ENCODE assay signal across 10 cellular contexts in the genomic region with DNA sequence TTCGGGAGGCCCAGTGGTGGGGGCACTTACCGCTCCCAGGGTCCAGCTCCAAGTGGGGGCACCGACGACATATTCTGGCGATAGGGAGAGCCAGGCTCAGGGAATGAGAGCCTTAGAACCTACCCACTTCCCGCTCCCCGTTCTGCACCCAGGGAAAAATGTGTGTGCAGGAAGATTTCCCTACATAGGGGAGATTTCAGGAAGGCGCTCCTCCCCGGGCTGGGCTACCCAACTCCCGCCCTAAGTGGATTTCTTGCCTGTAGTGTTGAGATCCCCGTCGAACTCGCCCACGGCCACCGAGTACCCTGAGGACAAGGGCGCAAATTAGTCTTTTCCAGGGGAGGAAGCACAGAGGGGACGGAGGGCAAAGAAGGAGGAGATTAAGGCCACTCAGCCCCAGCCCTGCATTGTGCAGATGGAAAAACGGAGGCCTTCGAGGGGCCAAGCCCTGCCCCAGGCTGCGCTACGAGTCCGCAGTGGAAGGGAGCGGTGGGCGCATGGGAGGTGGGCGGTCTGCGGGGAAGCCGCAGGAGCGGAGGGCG. TPM values are rescaled to one million over a fixed set of nuclear protein-coding genes. Genes with fewer than 3 reads are reported as not detected.
A peak's percentile ranks its signal among the peaks of the same experiment; 100 is the strongest.
DNase-seq lines count a peak whose midpoint lies in the region; ATAC-seq and TF ChIP-seq lines count a peak whose summit lies in the region.
"Had no signal": no experiment of that assay in that cellular context is flagged by ENCODE, and none has a peak within 500 bp of the region (broad histone marks: within the 10 kb centered on the region; RNA-seq: fewer than 3 reads in every experiment).

No MANE protein-coding gene starts in this region.

- H3K9me3 Mint-ChIP-seq in WTC11: no peaks in the 10 kb centered on the region

- TF ChIP-seq EP300 in suprapubic skin (IDR thresholded peaks at IDR 0.05): no peak

- H3K27ac Mint-ChIP-seq in WTC11: no peak overlapping the region

- H3K27ac ChIP-seq in iPS-18a (ENCODE audit: low read length) (no peak overlapping the region), suprapubic skin (no peak overlapping the region)

- CTCF ChIA-PET in WTC11 (lab: Charles Lee): interaction anchor here (1.0 to 3.1 kb wide), 11 partner anchors 9 to 378 kb away, joined by 3 to 67 read pairs (median 8); partner anchors contain the start of gene FAM171A2

- ATAC-seq in WTC11 (peak; percentile 27), mucosa of descending colon (no peak)

- intact Hi-C loops in mucosa of descending colon (cut with DNase I, micrococcal nuclease): no loop called here

- H3K4me3 ChIP-seq in iPS-18a (ENCODE audit: low read length): peak overlapping the region; percentile 71
- H3K4me3 ChIP-seq in skeletal muscle satellite cell (ENCODE audit: low read length): no peak overlapping the region
- no peak overlapping the region for H3K4me3 ChIP-seq in suprapubic skin
- H3K4me3 ChIP-seq in mucosa of descending colon: no peak overlapping the region

- H3K9me3 ChIP-seq in iPS-18a (ENCODE audit: control insufficient read depth, low read depth, low read length) (no peaks in the 10 kb centered on the region), skeletal muscle satellite cell (replicated peaks; ENCODE audit: low read length) (no peaks in the 10 kb centered on the region), suprapubic skin (no peaks in the 10 kb centered on the region), mucosa of descending colon (no peaks in the 10 kb centered on the region)

- TF ChIP-seq CTCF in WTC11 (IDR thresholded peaks at IDR 0.05) (no peak), suprapubic skin (IDR thresholded peaks at IDR 0.05) (no peak), mucosa of descending colon (IDR thresholded peaks at IDR 0.05) (no peak)

- peak overlapping the region; percentile 39 for H3K9ac ChIP-seq in iPS-18a (ENCODE audit: low read length)
- no peak overlapping the region for H3K9ac ChIP-seq in skeletal muscle satellite cell (ENCODE audit: low read depth, low read length)

- peaks cover 46% of the 10 kb centered on the region for H3K27me3 ChIP-seq in iPS-18a (ENCODE audit: control insufficient read depth, insufficient read depth, low read length)
- H3K27me3 ChIP-seq in skeletal muscle satellite cell (ENCODE audit: control insufficient read depth, insufficient read depth, low read length): peaks cover 64% of the 10 kb centered on the region
- peaks cover 9% of the 10 kb centered on the region for H3K27me3 ChIP-seq in suprapubic skin

- peaks cover 15% of the 10 kb centered on the region for H3K4me1 Mint-ChIP-seq in WTC11

- DNase-seq in NCI-H82 (lab: John Stamatoyannopoulos, UW): peak; percentile 57
- no peak for DNase-seq in NCI-H82 treated with DMSO at 0.1 percent for 48 hours (lab: John Stamatoyannopoulos, UW; ENCODE audit: unreplicated experiment)
- DNase-seq in WTC11 (ENCODE audit: low spot score): no peak
- DNase-seq in A172 (ENCODE audit: low spot score): no peak
- DNase-seq in suprapubic skin (ENCODE audit: low spot score in 2 of 2): no peak
- DNase-seq in mucosa of descending colon: no peak
- DNase-seq: 8988T, cortex of kidney had no signal

- H3K36me3 ChIP-seq in iPS-18a (ENCODE audit: control insufficient read depth, low read depth, low read length): no peaks in the 10 kb centered on the region
- H3K36me3 ChIP-seq in skeletal muscle satellite cell (ENCODE audit: insufficient read depth, low read length): no peaks in the 10 kb centered on the region
- no peaks in the 10 kb centered on the region for H3K36me3 ChIP-seq in suprapubic skin
- no peaks in the 10 kb centered on the region for H3K36me3 ChIP-seq in mucosa of descending colon (ENCODE audit: low read depth)

- 42% methylated on average over 25 of the region's 29 CpGs for WGBS in suprapubic skin

- H3K4me1 ChIP-seq in iPS-18a (ENCODE audit: control insufficient read depth, low read depth, low read length) (peaks cover 11% of the 10 kb centered on the region), skeletal muscle satellite cell (ENCODE audit: control insufficient read depth, insufficient read depth, low read length) (peaks cover 15% of the 10 kb centered on the region), suprapubic skin (peaks cover 16% of the 10 kb centered on the region), mucosa of descending colon (ENCODE audit: low read depth) (peaks cover 15% of the 10 kb centered on the region)

- H3K36me3 Mint-ChIP-seq in WTC11: no peaks in the 10 kb centered on the region

- POLR2A ChIA-PET in WTC11 (lab: Charles Lee): interaction anchor here (1.2 to 1.6 kb wide), 2 partner anchors 9 to 139 kb away, joined by 4 to 5 read pairs; no protein-coding TSS in a partner anchor

- H3K4me3 Mint-ChIP-seq in WTC11: peak overlapping the region; percentile 80

- peaks cover 59% of the 10 kb centered on the region for H3K27me3 Mint-ChIP-seq in WTC11 (ENCODE audit: low read depth)

- no peak for TF ChIP-seq POLR2A in suprapubic skin (IDR thresholded peaks at IDR 0.05)

- H3K4me2 ChIP-seq in skeletal muscle satellite cell (ENCODE audit: low read length): peak overlapping the region; percentile 97

TF ChIP-seq in WTC11, 78 proteins besides CTCF, POLR2A, EP300 and RAD21 (continues in another document):
- no peak for TF ChIP-seq ZNF317 (CRISPR knock-in tag; IDR thresholded peaks at IDR 0.05; ENCODE audit: borderline replicate concordance, low read depth)
- no peak for TF ChIP-seq GTF2I (CRISPR knock-in tag; conservative IDR thresholded peaks at IDR 0.05)
- TF ChIP-seq ZSCAN18 (CRISPR knock-in tag; IDR thresholded peaks at IDR 0.05): no peak
- TF ChIP-seq ATF6 (CRISPR knock-in tag; IDR thresholded peaks at IDR 0.05): no peak
- no peak for TF ChIP-seq CDX4 (CRISPR knock-in tag; IDR thresholded peaks at IDR 0.05; ENCODE audit: borderline replicate concordance)
- TF ChIP-seq, protein P1, sequence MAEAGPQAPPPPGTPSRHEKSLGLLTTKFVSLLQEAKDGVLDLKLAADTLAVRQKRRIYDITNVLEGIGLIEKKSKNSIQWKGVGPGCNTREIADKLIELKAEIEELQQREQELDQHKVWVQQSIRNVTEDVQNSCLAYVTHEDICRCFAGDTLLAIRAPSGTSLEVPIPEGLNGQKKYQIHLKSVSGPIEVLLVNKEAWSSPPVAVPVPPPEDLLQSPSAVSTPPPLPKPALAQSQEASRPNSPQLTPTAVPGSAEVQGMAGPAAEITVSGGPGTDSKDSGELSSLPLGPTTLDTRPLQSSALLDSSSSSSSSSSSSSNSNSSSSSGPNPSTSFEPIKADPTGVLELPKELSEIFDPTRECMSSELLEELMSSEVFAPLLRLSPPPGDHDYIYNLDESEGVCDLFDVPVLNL (CRISPR knock-in tag; IDR thresholded peaks at IDR 0.05; ENCODE audit: borderline replicate concordance, low read depth): no peak

RNA-seq across cellular contexts. Expression of gene ITGA2B, which starts 5.1 kb away (rescaled TPM):
- total RNA-seq in WTC11 (2021) (21.5 to 30.3 TPM (median 28.5 TPM) in 3 replicates), suprapubic skin (under 1 TPM in 2 of 4 donors, not detected in 2; 0.45 to 0.48 TPM), mucosa of descending colon (under 1 TPM; 0.26 to 0.79 (median 0.41) TPM)
- 0.66 TPM in 1 of 2 replicates, not detected in the other for total RNA-seq in skeletal muscle satellite cell (2012; rRNA removed)
- 0.05 and 0.36 TPM in 2 replicates for total RNA-seq in A172 (2014; rRNA removed; shearing (Covaris generic))

RNA-seq across cellular contexts. Expression of gene FAM171A2, which starts 20.7 kb away (rescaled TPM):
- total RNA-seq in WTC11 (2021) (28.2 to 29.9 TPM (median 28.5 TPM) in 3 replicates), suprapubic skin (1 to 10 TPM; 1.2 to 2.6 (median 1.5) TPM), mucosa of descending colon (1 to 10 TPM in 1 of 3 donors, under 1 TPM in 2; 0.12 to 1.3 (median 0.31) TPM)
- 1.5 TPM in 1 of 2 replicates, not detected in the other for total RNA-seq in skeletal muscle satellite cell (2012; rRNA removed)
- 24.5 and 31.1 TPM in 2 replicates for total RNA-seq in A172 (2014; rRNA removed; shearing (Covaris generic))

RNA-seq across cellular contexts. Expression of gene GRN, which starts 39.2 kb away (rescaled TPM):
- total RNA-seq in WTC11 (2021): 177 to 185 TPM (median 185 TPM) in 3 replicates
- 176 and 177 TPM in 2 replicates for total RNA-seq in skeletal muscle satellite cell (2012; rRNA removed)
- total RNA-seq in A172 (2014; rRNA removed; shearing (Covaris generic)): 285 and 293 TPM in 2 replicates
- total RNA-seq in suprapubic skin: 100 to 1,000 TPM; 294 to 451 (median 340) TPM
- 100 to 1,000 TPM; 282 to 500 (median 411) TPM for total RNA-seq in mucosa of descending colon

RNA-seq across cellular contexts. Expression of gene SLC25A39, which starts 59.7 kb away (rescaled TPM):
- total RNA-seq in WTC11 (2021): 254 to 271 TPM (median 268 TPM) in 3 replicates
- total RNA-seq in skeletal muscle satellite cell (2012; rRNA removed): 98.6 and 102 TPM in 2 replicates
- 190 and 199 TPM in 2 replicates for total RNA-seq in A172 (2014; rRNA removed; shearing (Covaris generic))
- total RNA-seq in suprapubic skin: 100 to 1,000 TPM in 3 of 4 donors, 10 to 100 TPM in 1; 94.9 to 132 (median 111) TPM
- total RNA-seq in mucosa of descending colon: 100 to 1,000 TPM in 2 of 3 donors, 10 to 100 TPM in 1; 91.8 to 142 (median 133) TPM

Comparison
In these comparisons a context has a peak if more than half of its experiments do, and no peak if none do; other contexts are left out.
1. RNA of gene ITGA2B, which starts 5.1 kb away (total RNA-seq): 21.5 to 30.3 TPM in WTC11; 0.45 to 0.48 TPM in suprapubic skin, 0.26 to 0.79 TPM in mucosa of descending colon and 0.05 to 0.36 TPM in A172; every median in the first group is over 10 times any median in the second.